16 cellular contexts compared by ENCODE assay signal in the genomic region with DNA sequence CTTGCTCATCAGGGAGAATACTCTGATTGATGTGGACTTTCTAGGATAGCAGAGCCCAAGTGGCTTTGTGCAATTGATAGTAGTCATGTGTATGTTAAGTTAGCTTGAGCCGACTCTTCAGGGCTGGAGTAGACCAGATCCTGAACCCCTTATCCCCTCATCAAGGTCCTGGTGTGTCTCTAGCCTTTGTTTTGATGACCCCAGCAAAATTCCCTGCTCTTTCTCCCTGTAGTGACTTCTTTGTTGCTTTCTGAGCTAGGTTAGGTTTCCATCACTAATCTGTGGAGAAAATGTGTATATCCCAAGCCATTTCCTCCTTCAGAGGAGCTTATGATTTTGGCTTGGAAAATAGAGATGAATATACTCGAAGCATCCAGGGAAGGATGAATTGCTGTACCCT. TPM values are rescaled to one million over a fixed set of nuclear protein-coding genes. Genes with fewer than 3 reads are reported as not detected.
DNase-seq lines count a peak whose midpoint lies in the region; ATAC-seq and TF ChIP-seq lines count a peak whose summit lies in the region.
"Had no signal": no experiment of that assay in that cellular context is flagged by ENCODE, and none has a peak within 500 bp of the region (broad histone marks: within the 10 kb centered on the region; RNA-seq: fewer than 3 reads in every experiment).

No MANE protein-coding gene starts in this region.

- no peaks in the 10 kb centered on the region for H3K36me3 ChIP-seq in GM23338 (ENCODE audit: insufficient read depth)
- peaks cover 0 to 3% of the 10 kb centered on the region in 2 experiments for H3K36me3 ChIP-seq in mesenchymal stem cell (ENCODE audit: control insufficient read depth in 1 of 2, insufficient read depth in 2 of 2, low read depth in 1 of 2, low read length in 2 of 2)
- H3K36me3 ChIP-seq in gastroesophageal sphincter, result no peaks in the 10 kb centered on the region
- H3K36me3 ChIP-seq: BLaER1 treated with 17β-estradiol and CSF1 and Interleukin-3, amounts not matched to agents 10 nM and 100 nM had no signal

- H3K27ac ChIP-seq in GM23338 (ENCODE audit: low read depth) (peak overlapping the region; percentile 60), caudate nucleus (ENCODE audit: low read depth, low read length) (peak overlapping the region; percentile 77), mesenchymal stem cell (ENCODE audit: low read length, poor library complexity, severe bottlenecking) (no peak overlapping the region), gastroesophageal sphincter (no peak overlapping the region)
- H3K27ac ChIP-seq: BLaER1 treated with 17β-estradiol and CSF1 and Interleukin-3, amounts not matched to agents 10 nM and 100 nM had no signal

- no peak overlapping the region for H3K23ac ChIP-seq in mesenchymal stem cell (ENCODE audit: low read length in 2 of 2)

- H3K4me2 ChIP-seq in GM23338, result no peak overlapping the region
- H3K4me2 ChIP-seq in mesenchymal stem cell (ENCODE audit: low read length, poor library complexity, severe bottlenecking), result no peak overlapping the region
- H3K4me2 ChIP-seq: BLaER1 treated with 17β-estradiol and CSF1 and Interleukin-3, amounts not matched to agents 10 nM and 100 nM had no signal

- no peaks in the 10 kb centered on the region for H3F3A ChIP-seq in GM23338 (replicated peaks; ENCODE audit: low read depth)

- H3K4me1 ChIP-seq in GM23338 (ENCODE audit: insufficient read depth), result peaks cover 46% of the 10 kb centered on the region
- H3K4me1 ChIP-seq in mesenchymal stem cell (ENCODE audit: control insufficient read depth, insufficient read depth, low read depth, low read length), result peaks cover 9% of the 10 kb centered on the region
- peaks cover 0 to 33% (median 11%) of the 10 kb centered on the region in 3 donors for H3K4me1 ChIP-seq in gastroesophageal sphincter

- peaks cover 60% of the 10 kb centered on the region for H3K4me1 Mint-ChIP-seq in GM23338

- DNase-seq in GM23338 (ENCODE audit: low spot score) (no peak), caudate nucleus (lab: John Stamatoyannopoulos, UW) (no peak), mesenchymal stem cell (no peak), superior temporal gyrus (ENCODE audit: extremely low spot score) (peak; percentile 27)
- DNase-seq: CD8-positive, alpha-beta memory T cell; DMS79; HFFc6; Kasumi-1; MM.1S; NCI-H187 treated with DMSO at 0.1 percent for 48 hours; NCI-H69; SHP77 had no signal

- no peak overlapping the region for H2BK120ac ChIP-seq in mesenchymal stem cell (ENCODE audit: low read depth, low read length)

- H3K4me3 ChIP-seq in GM23338 (no peak overlapping the region), mesenchymal stem cell (ENCODE audit: insufficient read depth in 1 of 2, low read depth in 1 of 2, low read length in 2 of 2) (no peak overlapping the region), gastroesophageal sphincter (no peak overlapping the region)
- H3K4me3 ChIP-seq: BLaER1 treated with 17β-estradiol and CSF1 and Interleukin-3, amounts not matched to agents 10 nM and 100 nM had no signal

- peak overlapping the region; percentile 54 for H2AK5ac ChIP-seq in mesenchymal stem cell (ENCODE audit: low read length, severe bottlenecking)

- H4K91ac ChIP-seq in mesenchymal stem cell (ENCODE audit: low read length), result no peak overlapping the region

- peaks cover 97% of the 10 kb centered on the region for H3K79me2 ChIP-seq in GM23338 (replicated peaks; ENCODE audit: insufficient read depth)

- no peak overlapping the region for H2BK12ac ChIP-seq in mesenchymal stem cell (ENCODE audit: low read length in 2 of 2)

- no peak overlapping the region for H4K8ac ChIP-seq in mesenchymal stem cell (ENCODE audit: low read length)

- 93% methylated on average over 1 of the region's 2 CpGs for WGBS in mesenchymal stem cell
- 58% methylated on average over 2 of the region's 2 CpGs; no CpG with 5 or more reads in 1 of the 2 donors for WGBS in gastroesophageal sphincter (ENCODE audit: low coverage in 1 of 2), 2 donors

- H3K27me3 ChIP-seq in GM23338 (ENCODE audit: insufficient read depth) (no peaks in the 10 kb centered on the region), mesenchymal stem cell (ENCODE audit: control insufficient read depth in 1 of 2, insufficient read depth in 1 of 2, low read length in 2 of 2) (no peaks in the 10 kb centered on the region), gastroesophageal sphincter (no peaks in the 10 kb centered on the region)
- H3K27me3 ChIP-seq: BLaER1 treated with 17β-estradiol and CSF1 and Interleukin-3, amounts not matched to agents 10 nM and 100 nM had no signal

- no peak for TF ChIP-seq POLR2A in GM18505 (IDR thresholded peaks at IDR 0.05; ENCODE audit: borderline replicate concordance, extremely low read depth, insufficient read depth, insufficient read length)
- TF ChIP-seq POLR2A in gastroesophageal sphincter (IDR thresholded peaks at IDR 0.05), result no peak

- H3K14ac ChIP-seq in mesenchymal stem cell (ENCODE audit: low read length in 2 of 2), result no peak overlapping the region

- peak overlapping the region; percentile 1; the same call in 1 of the 2 replicates for H3K27ac Mint-ChIP-seq in GM23338
- H3K27ac Mint-ChIP-seq: HFFc6 had no signal

- no peaks in the 10 kb centered on the region for H4K20me1 ChIP-seq in GM23338 (replicated peaks; ENCODE audit: insufficient read depth)

- H3K27me3 Mint-ChIP-seq in GM23338 (ENCODE audit: insufficient read depth, low read depth, poor library complexity), result peaks cover 10% of the 10 kb centered on the region
- H3K27me3 Mint-ChIP-seq: CD8-positive, alpha-beta memory T cell had no signal

- TF ChIP-seq EP300 in gastroesophageal sphincter (IDR thresholded peaks at IDR 0.05), result no peak

- H2BK15ac ChIP-seq in mesenchymal stem cell (ENCODE audit: low read depth, poor library complexity, severe bottlenecking), result no peak overlapping the region

- TF ChIP-seq CTCF in GM23338 (conservative IDR thresholded peaks at IDR 0.05; ENCODE audit: low read depth in 2 of 2) (no peak), gastroesophageal sphincter (IDR thresholded peaks at IDR 0.05) (no peak)

- no peaks in the 10 kb centered on the region for H3K9me3 Mint-ChIP-seq in GM23338
- H3K9me3 Mint-ChIP-seq: CD8-positive, alpha-beta memory T cell; HFFc6 had no signal

- H3K4me3 Mint-ChIP-seq in GM23338, result no peak overlapping the region
- H3K4me3 Mint-ChIP-seq: HFFc6 had no signal

- H3K79me1 ChIP-seq in mesenchymal stem cell (replicated peaks; ENCODE audit: low read length, poor library complexity, severe bottlenecking), result peaks cover 23% of the 10 kb centered on the region

- ATAC-seq in GM23338 (no peak), GM18505 (IDR thresholded peaks at IDR 0.05; ENCODE audit: unreplicated experiment) (no peak), GM21786 (IDR thresholded peaks at IDR 0.05; ENCODE audit: unreplicated experiment) (no peak), gastroesophageal sphincter (no peak)

- H2BK5ac ChIP-seq in mesenchymal stem cell (ENCODE audit: low read depth, low read length, poor library complexity, severe bottlenecking), result no peak overlapping the region

- H3K4ac ChIP-seq in mesenchymal stem cell (ENCODE audit: low read depth in 1 of 2, low read length in 2 of 2), result no peak overlapping the region

- H3K9me2 ChIP-seq in GM23338 (ENCODE audit: insufficient read depth), result no peaks in the 10 kb centered on the region; the same call in 1 of the 2 replicates

- H2AFZ ChIP-seq in GM23338 (no peak overlapping the region), mesenchymal stem cell (ENCODE audit: low read depth, low read length) (no peak overlapping the region)

- H3K18ac ChIP-seq in mesenchymal stem cell (ENCODE audit: low read depth in 1 of 2, low read length in 2 of 2), result peak overlapping the region in 1 of 2 experiments; percentile 29

- H3K9me3 ChIP-seq in mesenchymal stem cell (ENCODE audit: control insufficient read depth, low read length) (no peaks in the 10 kb centered on the region), gastroesophageal sphincter (no peaks in the 10 kb centered on the region)
- H3K9me3 ChIP-seq: BLaER1 treated with 17β-estradiol and CSF1 and Interleukin-3, amounts not matched to agents 10 nM and 100 nM had no signal

- H3K36me3 Mint-ChIP-seq in GM23338 (ENCODE audit: low read depth), result no peaks in the 10 kb centered on the region
- H3K36me3 Mint-ChIP-seq: CD8-positive, alpha-beta memory T cell had no signal

- no peak overlapping the region for H3K9ac ChIP-seq in mesenchymal stem cell (ENCODE audit: low read length)
- H3K9ac ChIP-seq: BLaER1 treated with 17β-estradiol and CSF1 and Interleukin-3, amounts not matched to agents 10 nM and 100 nM had no signal

TF ChIP-seq in GM23338, 12 proteins besides CTCF, POLR2A, EP300 and RAD21 (continues in another document):
- TF ChIP-seq, protein P1, sequence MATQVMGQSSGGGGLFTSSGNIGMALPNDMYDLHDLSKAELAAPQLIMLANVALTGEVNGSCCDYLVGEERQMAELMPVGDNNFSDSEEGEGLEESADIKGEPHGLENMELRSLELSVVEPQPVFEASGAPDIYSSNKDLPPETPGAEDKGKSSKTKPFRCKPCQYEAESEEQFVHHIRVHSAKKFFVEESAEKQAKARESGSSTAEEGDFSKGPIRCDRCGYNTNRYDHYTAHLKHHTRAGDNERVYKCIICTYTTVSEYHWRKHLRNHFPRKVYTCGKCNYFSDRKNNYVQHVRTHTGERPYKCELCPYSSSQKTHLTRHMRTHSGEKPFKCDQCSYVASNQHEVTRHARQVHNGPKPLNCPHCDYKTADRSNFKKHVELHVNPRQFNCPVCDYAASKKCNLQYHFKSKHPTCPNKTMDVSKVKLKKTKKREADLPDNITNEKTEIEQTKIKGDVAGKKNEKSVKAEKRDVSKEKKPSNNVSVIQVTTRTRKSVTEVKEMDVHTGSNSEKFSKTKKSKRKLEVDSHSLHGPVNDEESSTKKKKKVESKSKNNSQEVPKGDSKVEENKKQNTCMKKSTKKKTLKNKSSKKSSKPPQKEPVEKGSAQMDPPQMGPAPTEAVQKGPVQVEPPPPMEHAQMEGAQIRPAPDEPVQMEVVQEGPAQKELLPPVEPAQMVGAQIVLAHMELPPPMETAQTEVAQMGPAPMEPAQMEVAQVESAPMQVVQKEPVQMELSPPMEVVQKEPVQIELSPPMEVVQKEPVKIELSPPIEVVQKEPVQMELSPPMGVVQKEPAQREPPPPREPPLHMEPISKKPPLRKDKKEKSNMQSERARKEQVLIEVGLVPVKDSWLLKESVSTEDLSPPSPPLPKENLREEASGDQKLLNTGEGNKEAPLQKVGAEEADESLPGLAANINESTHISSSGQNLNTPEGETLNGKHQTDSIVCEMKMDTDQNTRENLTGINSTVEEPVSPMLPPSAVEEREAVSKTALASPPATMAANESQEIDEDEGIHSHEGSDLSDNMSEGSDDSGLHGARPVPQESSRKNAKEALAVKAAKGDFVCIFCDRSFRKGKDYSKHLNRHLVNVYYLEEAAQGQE (IDR thresholded peaks at IDR 0.05; ENCODE audit: unreplicated experiment), result no peak
- no peak for TF ChIP-seq EZH2phosphoT487 (IDR thresholded peaks at IDR 0.05; ENCODE audit: unreplicated experiment)

RNA-seq across cellular contexts. Expression of a gene that starts 55.7 kb away (rescaled TPM):
- total RNA-seq in GM23338 (2014; rRNA removed; shearing (Covaris generic)), result 35.6 and 53.2 TPM in 2 replicates
- 7.8 and 8.5 TPM in 2 replicates for polyA plus RNA-seq in GM23338 (2016; fragmentation: Nextera tagmentation; extraction: Ambion mirVana)
- 20.6 TPM for polyA plus RNA-seq in mesenchymal stem cell (2013, experiment 1 of 2)
- polyA plus RNA-seq in mesenchymal stem cell (2013, experiment 2 of 2), result 20.0 TPM
- 10 to 100 TPM in 3 of 4 donors, 1 to 10 TPM in 1; 10.0 to 15.2 (median 13.9) TPM for total RNA-seq in gastroesophageal sphincter

Comparison
In these comparisons a context has a peak if more than half of its experiments do, and no peak if none do; other contexts are left out.
1. H3K27ac ChIP-seq: peak in GM23338 (single experiment) and caudate nucleus (single experiment); none in mesenchymal stem cell (single experiment) and gastroesophageal sphincter (0 of 4).